In genomic region chr7:74612015-74612829, GRCh38 we compare ENCODE assay signal across 1 cellular context.
TF ChIP-seq lines count a peak whose summit lies in the region.

No MANE protein-coding gene starts in this region.

TF ChIP-seq in Ishikawa, 13 proteins besides CTCF, POLR2A, EP300 and RAD21 (continued from another document):
- TF ChIP-seq TAF1 (IDR thresholded peaks at IDR 0.05; ENCODE audit: low read depth): peak; percentile 37; the same call in 1 of the 2 replicates
